In genomic region chr20:43691928-43692524, GRCh38 we compare ENCODE assay signal across 8 cellular contexts. TPM values are rescaled to one million over a fixed set of nuclear protein-coding genes. Genes with fewer than 3 reads are reported as not detected.
DNase-seq lines count a peak whose midpoint lies in the region; ATAC-seq and TF ChIP-seq lines count a peak whose summit lies in the region.

No MANE protein-coding gene starts in this region.

- no peaks in the 10 kb centered on the region for H3K27me3 ChIP-seq in A673 (replicated peaks; ENCODE audit: insufficient read depth, low read depth, low read length, poor library complexity)
- no peaks in the 10 kb centered on the region for H3K27me3 ChIP-seq in endodermal cell (ENCODE audit: control insufficient read depth, insufficient read depth, low read length, poor library complexity, severe bottlenecking)
- H3K27me3 ChIP-seq in trophoblast cell (ENCODE audit: insufficient read depth, low read length), result no peaks in the 10 kb centered on the region
- H3K27me3 ChIP-seq in ascending aorta, result no peaks in the 10 kb centered on the region

- H3K36me3 ChIP-seq in A673 (ENCODE audit: insufficient read depth, low read length, poor library complexity, severe bottlenecking) (peaks cover 47% of the 10 kb centered on the region), endodermal cell (ENCODE audit: control insufficient read depth, insufficient read depth, low read length) (peaks cover 41% of the 10 kb centered on the region), trophoblast cell (ENCODE audit: control insufficient read depth in 1 of 2, insufficient read depth in 2 of 2, low read length in 2 of 2) (peaks cover 24 to 31% of the 10 kb centered on the region in 2 experiments), ascending aorta (no peaks in the 10 kb centered on the region)

- H3K9me3 Mint-ChIP-seq in endodermal cell, result no peaks in the 10 kb centered on the region

- H3K23ac ChIP-seq in trophoblast cell (ENCODE audit: low read length), result no peak overlapping the region

- no peak overlapping the region for H2BK120ac ChIP-seq in trophoblast cell (ENCODE audit: insufficient read depth, low read length, poor library complexity)

- no peak overlapping the region for H3K4me3 Mint-ChIP-seq in endodermal cell

- CTCF ChIA-PET in A673 (lab: Charles Lee), result interaction anchor here (0.7 to 1.3 kb wide), 3 partner anchors 12 to 154 kb away, joined by 4 to 6 read pairs (median 4); no protein-coding TSS in a partner anchor

- no peak overlapping the region for H3K9ac ChIP-seq in endodermal cell (ENCODE audit: extremely low read depth, low read length, poor library complexity, severe bottlenecking)
- no peak overlapping the region for H3K9ac ChIP-seq in trophoblast cell (ENCODE audit: low read length)

- no peak overlapping the region for H3K4me3 ChIP-seq in A673 (ENCODE audit: low read depth, low read length, poor library complexity, severe bottlenecking)
- no peak overlapping the region for H3K4me3 ChIP-seq in endodermal cell (ENCODE audit: low read length)
- H3K4me3 ChIP-seq in trophoblast cell (ENCODE audit: low read depth, low read length), result no peak overlapping the region
- no peak overlapping the region for H3K4me3 ChIP-seq in ascending aorta

- H4K8ac ChIP-seq in trophoblast cell (ENCODE audit: low read depth, low read length), result no peak overlapping the region

- DNase-seq in A673 (ENCODE audit: low spot score) (peak; percentile 51), NCI-H1092 treated with DMSO at 0.1 percent for 48 hours (lab: John Stamatoyannopoulos, UW) (peak; percentile 18), endodermal cell (peak; percentile 89), trophoblast cell (peak; percentile 6 to 35), ascending aorta (ENCODE audit: low spot score in 2 of 2) (no peak)
- DNase-seq in activated CD4-positive, alpha-beta T cell treated with anti-CD3 and anti-CD28 coated beads for 48 hours, result peak; percentile 79

- H3K79me1 ChIP-seq in trophoblast cell (ENCODE audit: low read length), result no peaks in the 10 kb centered on the region

- H2BK5ac ChIP-seq in trophoblast cell (ENCODE audit: low read depth, low read length, poor library complexity), result no peak overlapping the region

- H4K12ac ChIP-seq in trophoblast cell (ENCODE audit: low read depth, low read length), result no peak overlapping the region

- WGBS in endodermal cell (ENCODE audit: insufficient coverage in 1 of 2, insufficient read length in 1 of 2), 2 experiments, result 86 to 94% methylated on average over 5 of the region's 5 CpGs
- WGBS in trophoblast cell (ENCODE audit: extremely low coverage, insufficient coverage, insufficient read length), result no CpG with 5 or more reads among the region's 5 CpGs

- no peak overlapping the region for H3K27ac Mint-ChIP-seq in endodermal cell

- H3K4me1 Mint-ChIP-seq in endodermal cell, result peaks cover 2% of the 10 kb centered on the region

- no peaks in the 10 kb centered on the region for H3K79me2 ChIP-seq in trophoblast cell (ENCODE audit: control insufficient read depth, insufficient read depth, low read length, poor library complexity)

- H2AK5ac ChIP-seq in trophoblast cell (ENCODE audit: low read length), result no peak overlapping the region

- no peak overlapping the region for H3K27ac ChIP-seq in A673 (ENCODE audit: low read depth, low read length, poor library complexity, severe bottlenecking)
- no peak overlapping the region for H3K27ac ChIP-seq in endodermal cell (ENCODE audit: low read depth, low read length)
- no peak overlapping the region for H3K27ac ChIP-seq in trophoblast cell (ENCODE audit: low read depth, low read length)
- no peak overlapping the region for H3K27ac ChIP-seq in ascending aorta

- no peak overlapping the region for H2AFZ ChIP-seq in trophoblast cell (ENCODE audit: insufficient read depth, low read length, poor library complexity)

- no peak overlapping the region for H2BK12ac ChIP-seq in trophoblast cell (ENCODE audit: low read length)

- no peaks in the 10 kb centered on the region for H3K27me3 Mint-ChIP-seq in endodermal cell (ENCODE audit: insufficient read depth)

- H3K4me2 ChIP-seq in trophoblast cell (ENCODE audit: low read length), result no peak overlapping the region

- POLR2A ChIA-PET in A673 (lab: Charles Lee; ENCODE audit: low non-redundant PET), result interaction anchor here (0.7 kb wide), 1 partner anchor 250 kb away, joined by 5 read pairs; no protein-coding TSS in a partner anchor

- no TSS peak for BruUV-seq in A673 (replicated peaks; lab: Mats Ljungman, UMichigan)

- peak; percentile 69 for TF ChIP-seq CTCF in A673 (conservative IDR thresholded peaks at IDR 0.05; ENCODE audit: low read depth, low read length)
- peak; percentile 84 for TF ChIP-seq CTCF in GM12873 (IDR thresholded peaks at IDR 0.05; ENCODE audit: insufficient read depth, low read depth, low read length, missing control alignments)
- peak; percentile 85 for TF ChIP-seq CTCF in endodermal cell (conservative IDR thresholded peaks at IDR 0.05)
- TF ChIP-seq CTCF in ascending aorta (IDR thresholded peaks at IDR 0.05), result no peak

- no peak overlapping the region for H4K91ac ChIP-seq in trophoblast cell (ENCODE audit: low read depth, low read length)

- H3K18ac ChIP-seq in trophoblast cell (ENCODE audit: low read length), result no peak overlapping the region

- no peak overlapping the region for H3K14ac ChIP-seq in trophoblast cell (ENCODE audit: low read length)

- H3K36me3 Mint-ChIP-seq in endodermal cell (ENCODE audit: low read depth), result peaks cover 51% of the 10 kb centered on the region

- H3K4me1 ChIP-seq in A673 (ENCODE audit: insufficient read depth, low read length, poor library complexity, severe bottlenecking) (no peaks in the 10 kb centered on the region), endodermal cell (ENCODE audit: control insufficient read depth, insufficient read depth, low read length) (no peaks in the 10 kb centered on the region), trophoblast cell (ENCODE audit: control insufficient read depth in 1 of 2, insufficient read depth in 2 of 2, low read length in 2 of 2) (no peaks in the 10 kb centered on the region), ascending aorta (no peaks in the 10 kb centered on the region)

- intact Hi-C loops in A673 (cut with micrococcal nuclease; ENCODE audit: unreplicated experiment) (loop anchor here (5.0 kb wide), 1 partner anchor 240 kb away; no protein-coding TSS in a partner anchor), ascending aorta (cut with DNase I) (no loop called here)

- no peak for ATAC-seq in GM21515 (IDR thresholded peaks at IDR 0.05; ENCODE audit: unreplicated experiment)

- no peaks in the 10 kb centered on the region for H3K9me3 ChIP-seq in A673 (ENCODE audit: low read depth, low read length, poor library complexity, severe bottlenecking)
- H3K9me3 ChIP-seq in endodermal cell (ENCODE audit: control insufficient read depth, low read length), result no peaks in the 10 kb centered on the region
- H3K9me3 ChIP-seq in trophoblast cell (ENCODE audit: insufficient read depth, low read depth, low read length), result no peaks in the 10 kb centered on the region
- H3K9me3 ChIP-seq in ascending aorta, result no peaks in the 10 kb centered on the region

- H3K4ac ChIP-seq in trophoblast cell (ENCODE audit: low read depth, low read length), result no peak overlapping the region

RNA-seq across cellular contexts. Expression of gene MYBL2, which starts 25.1 kb away (rescaled TPM):
- total RNA-seq in A673 (2021) (256 TPM in 2 replicates), endodermal cell (100 to 1,000 TPM; 139 to 182 TPM), ascending aorta (not detected)
- 93.4 TPM for polyA plus RNA-seq in endodermal cell (2013, experiment 1 of 2)
- polyA plus RNA-seq in endodermal cell (2013, experiment 2 of 2), result 93.2 TPM
- 66.5 and 72.8 TPM in 2 replicates for polyA plus RNA-seq in trophoblast cell (2013)

RNA-seq across cellular contexts. Expression of gene GTSF1L, which starts 34.8 kb away (rescaled TPM):
- total RNA-seq in A673 (2021) (not detected in 2 replicates), endodermal cell (not detected), ascending aorta (not detected)
- polyA plus RNA-seq in endodermal cell (2013, experiment 1 of 2), result not detected
- polyA plus RNA-seq in endodermal cell (2013, experiment 2 of 2), result not detected
- polyA plus RNA-seq in trophoblast cell (2013), result not detected in 2 replicates

Comparison
In these comparisons a context has a peak if more than half of its experiments do, and no peak if none do; other contexts are left out.
1. DNase-seq: peak in A673 (single experiment), NCI-H1092 treated with DMSO at 0.1 percent for 48 hours (single experiment), activated CD4-positive, alpha-beta T cell treated with anti-CD3 and anti-CD28 coated beads for 48 hours (single experiment), endodermal cell (single experiment) and trophoblast cell (2 of 2); none in ascending aorta (0 of 2).
2. CTCF ChIP-seq: peak in A673 (single experiment), GM12873 (single experiment) and endodermal cell (single experiment); none in ascending aorta (0 of 3).
3. RNA of gene MYBL2, which starts 25.1 kb away (total RNA-seq): 256 TPM in A673 and 139 to 182 TPM in endodermal cell; not detected in ascending aorta (single experiment); every median in the first group is over 100 times any median in the second.